20 cellular contexts compared by ENCODE assay signal in the genomic region with DNA sequence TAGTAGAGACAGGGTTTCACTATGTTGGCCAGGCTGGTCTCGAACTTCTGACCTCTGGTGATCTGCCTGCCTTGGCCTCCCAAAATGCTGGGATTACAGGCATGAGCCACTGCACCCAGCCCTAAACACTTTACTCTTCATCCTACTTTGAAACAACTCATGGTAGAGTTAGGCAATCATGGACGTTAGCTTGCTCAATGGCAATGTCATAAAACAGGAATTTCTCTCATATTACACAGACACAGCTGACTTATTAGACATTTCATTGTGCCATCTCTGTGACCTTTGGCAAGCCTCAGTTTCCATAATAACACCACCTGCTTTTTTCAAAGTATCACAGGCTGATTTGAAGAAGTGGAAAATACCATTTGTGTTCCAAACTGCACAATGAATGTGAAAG. TPM values are rescaled to one million over a fixed set of nuclear protein-coding genes. Genes with fewer than 3 reads are reported as not detected.
A peak's percentile ranks its signal among the peaks of the same experiment; 100 is the strongest.
DNase-seq lines count a peak whose midpoint lies in the region; ATAC-seq, FAIRE-seq and TF ChIP-seq lines count a peak whose summit lies in the region.
"Had no signal": no experiment of that assay in that cellular context is flagged by ENCODE, and none has a peak within 500 bp of the region (broad histone marks: within the 10 kb centered on the region; RNA-seq: fewer than 3 reads in every experiment).

No MANE protein-coding gene starts in this region.

- no peaks in the 10 kb centered on the region for H3K9me3 ChIP-seq in A549
- H3K9me3 ChIP-seq in naive thymus-derived CD4-positive, alpha-beta T cell (ENCODE audit: control insufficient read depth in 2 of 3, low read length in 3 of 3): no peaks in the 10 kb centered on the region
- H3K9me3 ChIP-seq: colonic mucosa had no signal

- no peak for TF ChIP-seq POLR2A in A549 (IDR thresholded peaks at IDR 0.05; ENCODE audit: low read length)

- CTCF ChIA-PET in A549 (lab: Yijun Ruan, JAX): interaction anchor here (0.6 to 1.2 kb wide), 2 partner anchors 10 to 17 kb away, joined by 3 to 5 read pairs; no protein-coding TSS in a partner anchor
- CTCF ChIA-PET in naive thymus-derived CD4-positive, alpha-beta T cell (lab: Charles Lee): no interaction called here

- peaks cover 25% of the 10 kb centered on the region for H3K9me3 Mint-ChIP-seq in chondrocyte (ENCODE audit: low read depth)
- peaks cover 2 to 6% of the 10 kb centered on the region in 2 donors for H3K9me3 Mint-ChIP-seq in activated naive CD4-positive, alpha-beta T cell treated with anti-CD3 and anti-CD28 coated beads, Interleukin-2, amount 50 U/mL, for 72 hours
- H3K9me3 Mint-ChIP-seq in naive thymus-derived CD4-positive, alpha-beta T cell: peaks cover 0 to 21% (median 5%) of the 10 kb centered on the region in 11 donors

- no peak for TF ChIP-seq EP300 in A549 (IDR thresholded peaks at IDR 0.05)

- peaks cover 8% of the 10 kb centered on the region for H3K27me3 Mint-ChIP-seq in chondrocyte (ENCODE audit: low read depth)
- peaks cover 6 to 13% (median 7%) of the 10 kb centered on the region in 5 donors for H3K27me3 Mint-ChIP-seq in naive thymus-derived CD4-positive, alpha-beta T cell

- no peaks in the 10 kb centered on the region for H3K4me1 Mint-ChIP-seq in chondrocyte (ENCODE audit: low read depth)
- H3K4me1 Mint-ChIP-seq in naive thymus-derived CD4-positive, alpha-beta T cell: no peaks in the 10 kb centered on the region

- DNase-seq in A549 (ENCODE audit: low read depth in 1 of 2, low spot score in 1 of 2): peak in 1 of 2 experiments; percentile 11
- DNase-seq in HCEC 1CT: peak; percentile 85
- DNase-seq in RKO (ENCODE audit: low spot score): peak; percentile 48
- peak; percentile 77 for DNase-seq in fibroblast of peridontal ligament (ENCODE audit: extremely low read depth)
- DNase-seq in chondrocyte (ENCODE audit: low spot score): no peak
- DNase-seq in activated naive CD4-positive, alpha-beta T cell treated with anti-CD3 and anti-CD28 coated beads, Interleukin-2, amount 50 U/mL, for 72 hours (ENCODE audit: low spot score in 2 of 2): no peak
- DNase-seq in naive thymus-derived CD4-positive, alpha-beta T cell: no peak
- DNase-seq: activated CD8-positive, alpha-beta T cell treated with anti-CD3 and anti-CD28 coated beads, Interleukin-2, amount 10 ng/mL, durations not matched to agents 7 days and 5 days; amniotic stem cell; colonic mucosa; hippocampal formation; NCI-H1436 treated with DMSO at 0.1 percent for 48 hours; transverse colon had no signal

- TF ChIP-seq RAD21 in A549 (conservative IDR thresholded peaks at IDR 0.05 in 1 of 2, IDR thresholded peaks at IDR 0.05 in 1 of 2): no peak

- no peak overlapping the region for H3K27ac Mint-ChIP-seq in chondrocyte (ENCODE audit: unreplicated experiment)
- no peak overlapping the region for H3K27ac Mint-ChIP-seq in activated naive CD4-positive, alpha-beta T cell treated with anti-CD3 and anti-CD28 coated beads, Interleukin-2, amount 50 U/mL, for 72 hours
- H3K27ac Mint-ChIP-seq in naive thymus-derived CD4-positive, alpha-beta T cell: no peak overlapping the region
- H3K27ac Mint-ChIP-seq: activated CD8-positive, alpha-beta T cell treated with anti-CD3 and anti-CD28 coated beads, Interleukin-2, amount 10 ng/mL, durations not matched to agents 7 days and 5 days; activated T-helper 1 cell treated with anti-CD3 and anti-CD28 coated beads, Interleukin-12 subunit alpha, Interleukin-12 subunit beta, Interleukin-2, Interleukin-4 antibody, amounts not matched to agents 30 ng/mL and 10 ng/mL and 1 ng/mL, durations not matched to agents 14 hours and 24 hours and 36 hours had no signal

- H3K36me3 ChIP-seq in naive thymus-derived CD4-positive, alpha-beta T cell (ENCODE audit: control insufficient read depth in 2 of 3, insufficient read depth in 3 of 3, low read length in 3 of 3): no peaks in the 10 kb centered on the region
- H3K36me3 ChIP-seq: colonic mucosa, transverse colon had no signal

- H3K4me3 Mint-ChIP-seq in chondrocyte (ENCODE audit: unreplicated experiment): no peak overlapping the region
- no peak overlapping the region for H3K4me3 Mint-ChIP-seq in naive thymus-derived CD4-positive, alpha-beta T cell
- H3K4me3 Mint-ChIP-seq: activated CD8-positive, alpha-beta T cell treated with anti-CD3 and anti-CD28 coated beads, Interleukin-2, amount 10 ng/mL, durations not matched to agents 7 days and 5 days; activated T-helper 1 cell treated with anti-CD3 and anti-CD28 coated beads, Interleukin-12 subunit alpha, Interleukin-12 subunit beta, Interleukin-2, Interleukin-4 antibody, amounts not matched to agents 30 ng/mL and 10 ng/mL and 1 ng/mL, durations not matched to agents 14 hours and 24 hours and 36 hours had no signal

- peaks cover 8% of the 10 kb centered on the region for H3K36me3 Mint-ChIP-seq in chondrocyte (ENCODE audit: low read depth)
- no peaks in the 10 kb centered on the region for H3K36me3 Mint-ChIP-seq in activated naive CD4-positive, alpha-beta T cell treated with anti-CD3 and anti-CD28 coated beads, Interleukin-2, amount 50 U/mL, for 72 hours
- peaks cover 0 to 5% (median 2%) of the 10 kb centered on the region in 5 donors for H3K36me3 Mint-ChIP-seq in naive thymus-derived CD4-positive, alpha-beta T cell

- intact Hi-C loops in naive thymus-derived CD4-positive, alpha-beta T cell (cut with micrococcal nuclease): no loop called here

- FAIRE-seq in A549 (lab: Jason Lieb, UNC): no peak
- FAIRE-seq: endothelial cell of umbilical vein had no signal

- H3K4me3 ChIP-seq in A549: no peak overlapping the region
- H3K4me3 ChIP-seq in naive thymus-derived CD4-positive, alpha-beta T cell (ENCODE audit: low read length): no peak overlapping the region
- H3K4me3 ChIP-seq: colonic mucosa, smooth muscle cell, transverse colon had no signal

- ATAC-seq in A549: peak in 1 of 2 experiments; percentile 56; a peak in 1 of 6 replicates
- no peak for ATAC-seq in SK-N-SH treated with all-trans-retinoic acid at 6 μM for 48 hours
- ATAC-seq in activated naive CD4-positive, alpha-beta T cell treated with anti-CD3 and anti-CD28 coated beads, Interleukin-2, amount 50 U/mL, for 72 hours: no peak
- ATAC-seq in naive thymus-derived CD4-positive, alpha-beta T cell: no peak
- ATAC-seq: activated CD8-positive, alpha-beta T cell treated with anti-CD3 and anti-CD28 coated beads, Interleukin-2, amount 10 ng/mL, durations not matched to agents 7 days and 5 days had no signal

- no peak overlapping the region for H3K4me2 ChIP-seq in A549
- H3K4me2 ChIP-seq: smooth muscle cell had no signal

- 33% methylated on average over 2 of the region's 2 CpGs for WGBS in A549 (ENCODE audit: missing lambda C conversion rate)

- H3K4me1 ChIP-seq in A549: no peaks in the 10 kb centered on the region
- H3K4me1 ChIP-seq in naive thymus-derived CD4-positive, alpha-beta T cell (ENCODE audit: control insufficient read depth in 2 of 2, insufficient read depth in 2 of 2, low read length in 2 of 2): no peaks in the 10 kb centered on the region
- H3K4me1 ChIP-seq: colonic mucosa, transverse colon had no signal

- no peak for TF ChIP-seq CTCF in A549 (IDR thresholded peaks at IDR 0.05)
- TF ChIP-seq CTCF in chondrocyte (IDR thresholded peaks at IDR 0.05): no peak

- POLR2A ChIA-PET in A549 (lab: Yijun Ruan, JAX): no interaction called here
- POLR2A ChIA-PET in naive thymus-derived CD4-positive, alpha-beta T cell (lab: Charles Lee): no interaction called here

- no peaks in the 10 kb centered on the region for H3K27me3 ChIP-seq in naive thymus-derived CD4-positive, alpha-beta T cell (ENCODE audit: control insufficient read depth in 2 of 2, insufficient read depth in 2 of 2, low read length in 2 of 2)
- H3K27me3 ChIP-seq: colonic mucosa, transverse colon had no signal

- no peak overlapping the region for H3K27ac ChIP-seq in A549
- no peak overlapping the region for H3K27ac ChIP-seq in naive thymus-derived CD4-positive, alpha-beta T cell (ENCODE audit: low read depth, low read length)
- H3K27ac ChIP-seq: colonic mucosa, transverse colon had no signal

TF ChIP-seq in A549, 52 proteins besides CTCF, POLR2A, EP300 and RAD21 (continues in another document):
- TF ChIP-seq JUN (IDR thresholded peaks at IDR 0.05) (no peak), CBX2 (IDR thresholded peaks at IDR 0.05; ENCODE audit: borderline replicate concordance, low read depth) (no peak), ZC3H11A (IDR thresholded peaks at IDR 0.05) (no peak), ZSCAN20 (CRISPR knock-in tag; IDR thresholded peaks at IDR 0.05) (no peak), CEBPB (IDR thresholded peaks at IDR 0.05) (peak; percentile 38 to 55; a peak in 2 of 4 replicates), MAZ (IDR thresholded peaks at IDR 0.05; ENCODE audit: borderline replicate concordance, low read depth, low read length) (no peak)

TF ChIP-seq in SK-N-SH treated with all-trans-retinoic acid at 6 μM for 48 hours, 23 proteins besides CTCF, POLR2A, EP300 and RAD21 (continues in another document):
- TF ChIP-seq ZNF70 (CRISPR knock-in tag; IDR thresholded peaks at IDR 0.05) (no peak), SNAI2 (CRISPR knock-in tag; IDR thresholded peaks at IDR 0.05) (no peak), TOX (CRISPR knock-in tag; IDR thresholded peaks at IDR 0.05; ENCODE audit: borderline replicate concordance) (no peak), OSR1 (CRISPR knock-in tag; IDR thresholded peaks at IDR 0.05) (no peak), CSDC2 (CRISPR knock-in tag; IDR thresholded peaks at IDR 0.05) (no peak), ZFP3 (CRISPR knock-in tag; IDR thresholded peaks at IDR 0.05) (no peak), PPARA (CRISPR knock-in tag; IDR thresholded peaks at IDR 0.05; ENCODE audit: borderline replicate concordance) (no peak)

RNA-seq across cellular contexts. Expression of gene OTP, which starts 41.3 kb away (rescaled TPM):
- polyA plus RNA-seq in A549 (2011; rRNA removed) (0.01 TPM in 1 of 2 replicates, not detected in the other), A549 (2017; fragmentation: RNase III; extraction: RNeasy Plus Mini Kit Qiagen cat#74134 plus additional on column Dnase treatment) (0.03 to 0.04 TPM (median 0.04 TPM) in 3 replicates)
- polyA plus RNA-seq in A549 (2012; cell fraction: cytosol; rRNA removed): 0.04 TPM in 2 replicates
- 0.02 TPM in 2 replicates for polyA plus RNA-seq in A549 (2012; cell fraction: nucleus; rRNA removed)
- polyA minus RNA-seq in A549 (2011; rRNA and poly(A)+ RNA removed): not detected in 2 replicates
- not detected in 3 replicates for total RNA-seq in chondrocyte
- not detected for total RNA-seq in activated naive CD4-positive, alpha-beta T cell treated with anti-CD3 and anti-CD28 coated beads, Interleukin-2, amount 50 U/mL, for 72 hours
- not detected for total RNA-seq in naive thymus-derived CD4-positive, alpha-beta T cell
- polyA plus RNA-seq in naive thymus-derived CD4-positive, alpha-beta T cell: not detected
- total RNA-seq: A673; activated CD8-positive, alpha-beta T cell treated with anti-CD3 and anti-CD28 coated beads, Interleukin-2, amount 10 ng/mL, durations not matched to agents 7 days and 5 days; activated T-helper 1 cell treated with anti-CD3 and anti-CD28 coated beads, Interleukin-12 subunit alpha, Interleukin-12 subunit beta, Interleukin-2, Interleukin-4 antibody, amounts not matched to agents 30 ng/mL and 10 ng/mL and 1 ng/mL, durations not matched to agents 14 hours and 24 hours and 36 hours; colonic mucosa; endothelial cell of umbilical vein; mononuclear cell; omental fat pad; smooth muscle cell; transverse colon had no signal
- polyA plus RNA-seq: endothelial cell of umbilical vein, smooth muscle cell had no signal

Comparison
In these comparisons a context has a peak if more than half of its experiments do, and no peak if none do; other contexts are left out.
1. DNase-seq: peak in HCEC 1CT (single experiment), RKO (single experiment) and fibroblast of peridontal ligament (single experiment); none in chondrocyte (single experiment), activated naive CD4-positive, alpha-beta T cell treated with anti-CD3 and anti-CD28 coated beads, Interleukin-2, amount 50 U/mL, for 72 hours (0 of 2) and naive thymus-derived CD4-positive, alpha-beta T cell (0 of 9).